In genomic region chr7:34175837-34176236, GRCh38 we compare ENCODE assay signal across 18 cellular contexts.
DNase-seq lines count a peak whose midpoint lies in the region; TF ChIP-seq lines count a peak whose summit lies in the region.
"Had no signal": no experiment of that assay in that cellular context is flagged by ENCODE, and none has a peak within 500 bp of the region (broad histone marks: within the 10 kb centered on the region; RNA-seq: fewer than 3 reads in every experiment).

No MANE protein-coding gene starts in this region.

- CTCF ChIA-PET in Caco-2 (lab: Charles Lee) = no interaction called here

- H3K9me3 ChIP-seq in Caco-2 (no peaks in the 10 kb centered on the region), HUES48 (ENCODE audit: control insufficient read depth, insufficient read depth, low read length) (peaks cover 8% of the 10 kb centered on the region)

- no peaks in the 10 kb centered on the region for H3K27me3 ChIP-seq in Caco-2 (replicated peaks; ENCODE audit: control insufficient read depth, insufficient read depth, low read length)
- H3K27me3 ChIP-seq in HUES48 (ENCODE audit: control insufficient read depth, insufficient read depth, low read length) = no peaks in the 10 kb centered on the region

- DNase-seq in Caco-2 = no peak
- no peak for DNase-seq in mesothelial cell of epicardium (ENCODE audit: low spot score in 2 of 2, unreplicated experiment in 2 of 2)
- no peak for DNase-seq in GOT3 (lab: John Stamatoyannopoulos, UW)
- DNase-seq in SIG-M5 (lab: John Stamatoyannopoulos, UW) = no peak
- no peak for DNase-seq in immature natural killer cell
- no peak for DNase-seq in anterior cingulate cortex (lab: John Stamatoyannopoulos, UW)
- DNase-seq: ACHN, AML-193, COR-L47, DMS79, HCEC 1CT, KBM-7, MV-4-11, NCI-H1930, NCI-H446 treated with DMSO at 0.1 percent for 48 hours had no signal

- POLR2A ChIA-PET in Caco-2 (lab: Charles Lee) = no interaction called here

- H3K36me3 ChIP-seq in Caco-2 (ENCODE audit: control insufficient read depth, insufficient read depth, low read length) (no peaks in the 10 kb centered on the region), HUES48 (ENCODE audit: control insufficient read depth, insufficient read depth, low read length) (no peaks in the 10 kb centered on the region)

- H3K4me3 Mint-ChIP-seq in Caco-2 (ENCODE audit: unreplicated experiment) (peak overlapping the region; percentile 97), mesothelial cell of epicardium (peak overlapping the region; percentile 93), immature natural killer cell (no peak overlapping the region)

- H3K27me3 Mint-ChIP-seq in Caco-2 (ENCODE audit: insufficient read depth, unreplicated experiment) = no peaks in the 10 kb centered on the region
- no peaks in the 10 kb centered on the region for H3K27me3 Mint-ChIP-seq in mesothelial cell of epicardium (ENCODE audit: low read depth)
- peaks cover 0 to 3% (median 1%) of the 10 kb centered on the region in 3 donors for H3K27me3 Mint-ChIP-seq in immature natural killer cell (ENCODE audit: low read depth in 3 of 3)

- H3K4me1 Mint-ChIP-seq in Caco-2 (ENCODE audit: low read depth, unreplicated experiment) (no peaks in the 10 kb centered on the region), mesothelial cell of epicardium (peaks cover 1% of the 10 kb centered on the region), immature natural killer cell (no peaks in the 10 kb centered on the region)

- BruUV-seq in Caco-2 (replicated peaks; lab: Mats Ljungman, UMichigan) = no TSS peak

- H3K4me3 ChIP-seq in Caco-2 (ENCODE audit: low read depth, low read length) (peak overlapping the region; percentile 51), HUES48 (ENCODE audit: low read depth, low read length) (peak overlapping the region; percentile 58)

- H3K36me3 Mint-ChIP-seq in Caco-2 (ENCODE audit: insufficient read depth, unreplicated experiment) (peaks cover 6% of the 10 kb centered on the region), mesothelial cell of epicardium (peaks cover 2% of the 10 kb centered on the region), immature natural killer cell (no peaks in the 10 kb centered on the region)

- H3K27ac ChIP-seq in HUES48 (ENCODE audit: low read depth, low read length) = no peak overlapping the region
- peak overlapping the region; percentile 34; the same call in 1 of the 2 replicates for H3K27ac ChIP-seq in VCaP
- H3K27ac ChIP-seq: HL-60 had no signal

- H3K9ac ChIP-seq in HUES48 (ENCODE audit: low read depth, low read length) = no peak overlapping the region

- H3K9me3 Mint-ChIP-seq in Caco-2 (ENCODE audit: unreplicated experiment) (peaks cover 7% of the 10 kb centered on the region), mesothelial cell of epicardium (peaks cover 9% of the 10 kb centered on the region), immature natural killer cell (peaks cover 0 to 23% (median 3%) of the 10 kb centered on the region in 6 donors)

- H3K4me1 ChIP-seq in Caco-2 (no peaks in the 10 kb centered on the region), HUES48 (ENCODE audit: control insufficient read depth, insufficient read depth, low read length) (peaks cover 7% of the 10 kb centered on the region)

- TF ChIP-seq CTCF in Caco-2 (IDR thresholded peaks at IDR 0.05; ENCODE audit: insufficient read depth in 1 of 2, low read depth in 1 of 2, low read length in 1 of 2, severe bottlenecking in 1 of 2, unreplicated experiment in 1 of 2) (no peak), VCaP (conservative IDR thresholded peaks at IDR 0.05) (no peak), mesothelial cell of epicardium (IDR thresholded peaks at IDR 0.05; ENCODE audit: unreplicated experiment) (no peak)

- intact Hi-C loops in Caco-2 (cut with micrococcal nuclease; ENCODE audit: unreplicated experiment) = no loop called here

- H3K27ac Mint-ChIP-seq in Caco-2 (ENCODE audit: unreplicated experiment) (peak overlapping the region; percentile 99), mesothelial cell of epicardium (no peak overlapping the region), immature natural killer cell (peak overlapping the region in 1 of 6 donors; percentile 39)

Comparison
In these comparisons a context has a peak if more than half of its experiments do, and no peak if none do; other contexts are left out.
1. H3K4me3 Mint-ChIP-seq: peak in Caco-2 (single experiment) and mesothelial cell of epicardium (single experiment); none in immature natural killer cell (0 of 5).